ENCODE assay signal across 9 cellular contexts in genomic region chr15:88454867-88455810, GRCh38. TPM values are rescaled to one million over a fixed set of nuclear protein-coding genes. Genes with fewer than 3 reads are reported as not detected.
DNase-seq lines count a peak whose midpoint lies in the region; ATAC-seq, FAIRE-seq and TF ChIP-seq lines count a peak whose summit lies in the region.
"Had no signal": no experiment of that assay in that cellular context is flagged by ENCODE, and none has a peak within 500 bp of the region (broad histone marks: within the 10 kb centered on the region; RNA-seq: fewer than 3 reads in every experiment).

No MANE protein-coding gene starts in this region.

- peaks cover 0 to 1% (median under 1%) of the 10 kb centered on the region in 4 donors for H3K4me1 Mint-ChIP-seq in CD4-positive, alpha-beta memory T cell
- H3K4me1 Mint-ChIP-seq in endodermal cell, result peaks cover 14% of the 10 kb centered on the region

- H3K4me3 ChIP-seq in CD4-positive, alpha-beta memory T cell (ENCODE audit: low read length in 2 of 2), result no peak overlapping the region
- H3K4me3 ChIP-seq in endodermal cell (ENCODE audit: low read length) (no peak overlapping the region), mucosa of descending colon (no peak overlapping the region), transverse colon (no peak overlapping the region)

- no peaks in the 10 kb centered on the region for H3K27me3 ChIP-seq in CD4-positive, alpha-beta memory T cell (ENCODE audit: insufficient read depth, low read length)
- peaks cover 25% of the 10 kb centered on the region for H3K27me3 ChIP-seq in endodermal cell (ENCODE audit: control insufficient read depth, insufficient read depth, low read length, poor library complexity, severe bottlenecking)
- H3K27me3 ChIP-seq in transverse colon, result no peaks in the 10 kb centered on the region

- peak in 3 of 5 donors; percentile 18 to 20 (median 20) for DNase-seq in CD4-positive, alpha-beta memory T cell
- DNase-seq in GM19239 (ENCODE audit: insufficient read length, low spot score), result peak; percentile 39
- DNase-seq in NCI-H2171 (lab: John Stamatoyannopoulos, UW), result peak; percentile 89
- DNase-seq in activated CD4-positive, CD25-positive, alpha-beta regulatory T cell treated with anti-CD3 and anti-CD28 coated beads, Interleukin-2, amount 50 U/mL, for 72 hours, result peak; percentile 34
- DNase-seq in endodermal cell, result peak; percentile 91
- DNase-seq in mucosa of descending colon, result peak; percentile 57 to 79 (median 64)
- DNase-seq in transverse colon, result peak; percentile 60

- H3K9me3 Mint-ChIP-seq in CD4-positive, alpha-beta memory T cell, result no peaks in the 10 kb centered on the region
- H3K9me3 Mint-ChIP-seq in endodermal cell, result no peaks in the 10 kb centered on the region
- H3K9me3 Mint-ChIP-seq: T-helper 1 cell treated with Interleukin-12 subunit alpha and Interleukin-12 subunit beta and Interleukin-4 antibody, amounts not matched to agents 30 μg/mL and 1 μg/mL, for 36 hours had no signal

- peak overlapping the region in 1 of 7 donors; percentile 37 for H3K27ac Mint-ChIP-seq in CD4-positive, alpha-beta memory T cell
- no peak overlapping the region for H3K27ac Mint-ChIP-seq in endodermal cell
- H3K27ac Mint-ChIP-seq: T-helper 1 cell treated with Interleukin-12 subunit alpha and Interleukin-12 subunit beta and Interleukin-4 antibody, amounts not matched to agents 30 μg/mL and 1 μg/mL, for 36 hours had no signal

- H3K4me3 Mint-ChIP-seq in CD4-positive, alpha-beta memory T cell, result no peak overlapping the region
- H3K4me3 Mint-ChIP-seq in endodermal cell, result no peak overlapping the region
- H3K4me3 Mint-ChIP-seq: T-helper 1 cell treated with Interleukin-12 subunit alpha and Interleukin-12 subunit beta and Interleukin-4 antibody, amounts not matched to agents 30 μg/mL and 1 μg/mL, for 36 hours had no signal

- no peak for TF ChIP-seq POLR2A in transverse colon (IDR thresholded peaks at IDR 0.05)

- H3K9me3 ChIP-seq in CD4-positive, alpha-beta memory T cell (ENCODE audit: control insufficient read depth in 1 of 2, low read length in 2 of 2), result no peaks in the 10 kb centered on the region
- H3K9me3 ChIP-seq in endodermal cell (ENCODE audit: control insufficient read depth, low read length), result no peaks in the 10 kb centered on the region
- H3K9me3 ChIP-seq in mucosa of descending colon, result no peaks in the 10 kb centered on the region
- H3K9me3 ChIP-seq in transverse colon, result no peaks in the 10 kb centered on the region

- FAIRE-seq in GM19239 (lab: Jason Lieb, UNC), result peak; percentile 33

- peaks cover 0 to under 1% of the 10 kb centered on the region in 2 donors for H3K27me3 Mint-ChIP-seq in CD4-positive, alpha-beta memory T cell
- peaks cover 26% of the 10 kb centered on the region for H3K27me3 Mint-ChIP-seq in endodermal cell (ENCODE audit: insufficient read depth)

- H3K36me3 Mint-ChIP-seq in CD4-positive, alpha-beta memory T cell, result peaks cover 16 to 25% of the 10 kb centered on the region in 2 donors
- H3K36me3 Mint-ChIP-seq in endodermal cell (ENCODE audit: low read depth), result peaks cover 11% of the 10 kb centered on the region

- CTCF ChIA-PET in CD4-positive, alpha-beta memory T cell (lab: Charles Lee; ENCODE audit: partially characterized antibody), result interaction anchor here (1.2 to 2.6 kb wide), 8 partner anchors 8 to 210 kb away, joined by 3 to 12 read pairs (median 4); partner anchors contain the start of genes MRPL46 and MRPS11

- in situ Hi-C loops in transverse colon (cut with MboI; ENCODE audit: low pct_ligation_motif_present in 1 of 4, low pct_unique_long_range_greater_than_20kb in 1 of 4, low sequenced_read_pairs in 3 of 4), result no loop called here

- H3K4me1 ChIP-seq in CD4-positive, alpha-beta memory T cell (ENCODE audit: insufficient read depth, low read length), result peaks cover 7% of the 10 kb centered on the region
- H3K4me1 ChIP-seq in endodermal cell (ENCODE audit: control insufficient read depth, insufficient read depth, low read length), result no peaks in the 10 kb centered on the region
- no peaks in the 10 kb centered on the region for H3K4me1 ChIP-seq in mucosa of descending colon (ENCODE audit: low read depth)
- H3K4me1 ChIP-seq in transverse colon, result peaks cover 0 to 10% (median 2%) of the 10 kb centered on the region in 4 donors

- H3K9ac ChIP-seq in endodermal cell (ENCODE audit: extremely low read depth, low read length, poor library complexity, severe bottlenecking), result no peak overlapping the region

- TF ChIP-seq CTCF in endodermal cell (conservative IDR thresholded peaks at IDR 0.05), result peak; percentile 91
- TF ChIP-seq CTCF in mucosa of descending colon (IDR thresholded peaks at IDR 0.05), result peak; percentile 58
- TF ChIP-seq CTCF in transverse colon (IDR thresholded peaks at IDR 0.05), result peak; percentile 56 to 69 (median 65)

- H3K27ac ChIP-seq in CD4-positive, alpha-beta memory T cell (ENCODE audit: low read depth, low read length), result no peak overlapping the region
- H3K27ac ChIP-seq in endodermal cell (ENCODE audit: low read depth, low read length) (no peak overlapping the region), transverse colon (no peak overlapping the region)

- peaks cover 25% of the 10 kb centered on the region for H3K36me3 ChIP-seq in CD4-positive, alpha-beta memory T cell (ENCODE audit: insufficient read depth, low read length)
- H3K36me3 ChIP-seq in endodermal cell (ENCODE audit: control insufficient read depth, insufficient read depth, low read length) (peaks cover 26% of the 10 kb centered on the region), mucosa of descending colon (ENCODE audit: low read depth) (peaks cover 6% of the 10 kb centered on the region), transverse colon (peaks cover 0 to 14% (median 3%) of the 10 kb centered on the region in 4 donors)

- POLR2A ChIA-PET in CD4-positive, alpha-beta memory T cell (lab: Charles Lee; ENCODE audit: partially characterized antibody), result interaction anchor here (3.6 kb wide), 1 partner anchor 12 kb away, joined by 11 read pairs; the partner anchor contains the start of genes MRPL46 and MRPS11

- WGBS in endodermal cell (ENCODE audit: insufficient coverage in 1 of 2, insufficient read length in 1 of 2), 2 experiments, result 46 to 77% methylated on average over 5 to 9 of the region's 9 CpGs
- WGBS in transverse colon (ENCODE audit: low coverage in 1 of 2), 2 donors, result 0 to 28% methylated on average over 1 to 9 of the region's 9 CpGs

- peak; percentile 84 for ATAC-seq in HG03139 (IDR thresholded peaks at IDR 0.05; ENCODE audit: unreplicated experiment)
- peak; percentile 97 for ATAC-seq in mucosa of descending colon

- TF ChIP-seq EP300 in transverse colon (IDR thresholded peaks at IDR 0.05; ENCODE audit: low read depth), result no peak

- intact Hi-C loops in CD4-positive, alpha-beta memory T cell (cut with micrococcal nuclease), result no loop called here
- intact Hi-C loops in mucosa of descending colon (cut with DNase I, micrococcal nuclease) (no loop called here), transverse colon (cut with DNase I; ENCODE audit: low total_unique reads) (no loop called here)

RNA-seq across cellular contexts. Expression of gene MRPL46, which starts 12.0 kb away (rescaled TPM):
- total RNA-seq in CD4-positive, alpha-beta memory T cell, result 10 to 100 TPM; 25.9 to 28.7 TPM
- 10 to 100 TPM; 60.2 to 60.9 TPM for polyA plus RNA-seq in CD4-positive, alpha-beta memory T cell
- total RNA-seq in endodermal cell (10 to 100 TPM; 24.5 TPM), mucosa of descending colon (10 to 100 TPM; 24.9 to 29.3 (median 27.7) TPM), transverse colon (10 to 100 TPM in 2 of 4 donors, 1 to 10 TPM in 2; 2.8 to 30.6 (median 16.0) TPM)
- polyA plus RNA-seq in endodermal cell (2013, experiment 1 of 2), result 29.2 TPM
- polyA plus RNA-seq in endodermal cell (2013, experiment 2 of 2), result 24.8 TPM

RNA-seq across cellular contexts. Expression of gene MRPS11, which starts 12.4 kb away (rescaled TPM):
- 10 to 100 TPM; 27.5 to 35.0 TPM for total RNA-seq in CD4-positive, alpha-beta memory T cell
- 10 to 100 TPM; 50.1 to 63.1 TPM for polyA plus RNA-seq in CD4-positive, alpha-beta memory T cell
- total RNA-seq in endodermal cell (10 to 100 TPM; 44.8 to 49.0 TPM), mucosa of descending colon (10 to 100 TPM; 44.7 to 54.6 (median 52.6) TPM), transverse colon (10 to 100 TPM; 19.5 to 52.8 (median 39.4) TPM)
- 46.4 TPM for polyA plus RNA-seq in endodermal cell (2013, experiment 1 of 2)
- polyA plus RNA-seq in endodermal cell (2013, experiment 2 of 2), result 45.7 TPM

Comparison
In these comparisons a context has a peak if more than half of its experiments do, and no peak if none do; other contexts are left out.
1. DNase-seq: peak in every context shown above with its lines; median percentile 91 in endodermal cell; 89 in NCI-H2171; 64 in mucosa of descending colon; 60 in transverse colon; 39 in GM19239; 34 in activated CD4-positive, CD25-positive, alpha-beta regulatory T cell treated with anti-CD3 and anti-CD28 coated beads, Interleukin-2, amount 50 U/mL, for 72 hours; 20 in CD4-positive, alpha-beta memory T cell.